ENCODE assay signal across 15 cellular contexts in genomic region chr6:136039185-136039584, GRCh38.
DNase-seq lines count a peak whose midpoint lies in the region; ATAC-seq and TF ChIP-seq lines count a peak whose summit lies in the region.
"Had no signal": no experiment of that assay in that cellular context is flagged by ENCODE, and none has a peak within 500 bp of the region (broad histone marks: within the 10 kb centered on the region; RNA-seq: fewer than 3 reads in every experiment).

No MANE protein-coding gene starts in this region.

- H3K9me3 ChIP-seq in muscle layer of duodenum (ENCODE audit: control insufficient read depth in 1 of 2, low read length in 2 of 2), result no peaks in the 10 kb centered on the region
- no peaks in the 10 kb centered on the region for H3K9me3 ChIP-seq in thyroid gland

- H3K4me1 Mint-ChIP-seq in activated CD8-positive, alpha-beta T cell treated with anti-CD3 and anti-CD28 coated beads, Interleukin-2, amount 10 ng/mL, durations not matched to agents 7 days and 5 days (ENCODE audit: low read depth), result peaks cover 11% of the 10 kb centered on the region

- WGBS in thyroid gland, 2 donors, result 76 to 81% methylated on average over 4 of the region's 4 CpGs

- no peak overlapping the region for H3K4me3 Mint-ChIP-seq in activated CD8-positive, alpha-beta T cell treated with anti-CD3 and anti-CD28 coated beads, Interleukin-2, amount 10 ng/mL, durations not matched to agents 7 days and 5 days
- H3K4me3 Mint-ChIP-seq: activated naive CD4-positive, alpha-beta T cell treated with anti-CD3 and anti-CD28 coated beads, Interleukin-2, amount 10 ng/mL, durations not matched to agents 7 days and 5 days; IgD-negative memory B cell; natural killer cell treated with Interleukin-12 subunit alpha and Interleukin-12 subunit beta and Interleukin-15 and Interleukin-18, amount 100 ng/mL, for 72 hours had no signal

- H3K36me3 ChIP-seq in muscle layer of duodenum (ENCODE audit: control insufficient read depth in 1 of 2, insufficient read depth in 2 of 2, low read length in 2 of 2) (no peaks in the 10 kb centered on the region), thyroid gland (no peaks in the 10 kb centered on the region)

- no peak for TF ChIP-seq CTCF in fibroblast of mammary gland (conservative IDR thresholded peaks at IDR 0.05; ENCODE audit: control insufficient read depth, insufficient read depth, low read depth, low read length)
- TF ChIP-seq CTCF in thyroid gland (IDR thresholded peaks at IDR 0.05), result no peak

- peaks cover 7% of the 10 kb centered on the region for H3K27me3 Mint-ChIP-seq in activated CD8-positive, alpha-beta T cell treated with anti-CD3 and anti-CD28 coated beads, Interleukin-2, amount 10 ng/mL, durations not matched to agents 7 days and 5 days (ENCODE audit: low read depth)

- CTCF ChIA-PET in activated CD8-positive, alpha-beta T cell treated with anti-CD3 and anti-CD28 coated beads, Interleukin-2, amount 10 ng/mL, durations not matched to agents 7 days and 5 days (lab: Charles Lee), result no interaction called here

- TF ChIP-seq POLR2A in thyroid gland (IDR thresholded peaks at IDR 0.05), result no peak

- ATAC-seq in activated CD8-positive, alpha-beta T cell treated with anti-CD3 and anti-CD28 coated beads, Interleukin-2, amount 10 ng/mL, durations not matched to agents 7 days and 5 days, result no peak
- ATAC-seq: natural killer cell treated with Interleukin-12 subunit alpha and Interleukin-12 subunit beta and Interleukin-15 and Interleukin-18, amount 100 ng/mL, for 72 hours had no signal

- peak overlapping the region; percentile 35 for H3K27ac ChIP-seq in angular gyrus (ENCODE audit: low read depth, low read length)
- peak overlapping the region; percentile 35 for H3K27ac ChIP-seq in muscle layer of duodenum (ENCODE audit: low read length)
- H3K27ac ChIP-seq in thyroid gland, result peak overlapping the region in 2 of 3 donors; percentile 73 to 77

- no peaks in the 10 kb centered on the region for H3K9me3 Mint-ChIP-seq in activated CD8-positive, alpha-beta T cell treated with anti-CD3 and anti-CD28 coated beads, Interleukin-2, amount 10 ng/mL, durations not matched to agents 7 days and 5 days (ENCODE audit: insufficient read depth)
- H3K9me3 Mint-ChIP-seq: activated naive CD4-positive, alpha-beta T cell treated with anti-CD3 and anti-CD28 coated beads, Interleukin-2, amount 10 ng/mL, durations not matched to agents 7 days and 5 days; IgD-negative memory B cell; natural killer cell treated with Interleukin-12 subunit alpha and Interleukin-12 subunit beta and Interleukin-15 and Interleukin-18, amount 100 ng/mL, for 72 hours had no signal

- DNase-seq in fibroblast of mammary gland (ENCODE audit: low read depth) (peak; percentile 41), thyroid gland (no peak), NCI-H1930 (lab: John Stamatoyannopoulos, UW) (no peak), NCI-H345 treated with DMSO at 0.1 percent for 48 hours (lab: John Stamatoyannopoulos, UW; ENCODE audit: unreplicated experiment) (no peak), hypothalamus (lab: John Stamatoyannopoulos, UW) (no peak)
- no peak for DNase-seq in activated CD8-positive, alpha-beta T cell treated with anti-CD3 and anti-CD28 coated beads, Interleukin-2, amount 10 ng/mL, durations not matched to agents 7 days and 5 days
- DNase-seq: activated naive CD4-positive, alpha-beta T cell treated with anti-CD3 and anti-CD28 coated beads, Interleukin-2, amount 10 ng/mL, durations not matched to agents 7 days and 5 days; cerebellar nuclear complex; DMS79 treated with DMSO at 0.1 percent for 48 hours; MV-4-11 had no signal

- H3K4me3 ChIP-seq in fibroblast of mammary gland (ENCODE audit: control insufficient read depth, low read depth, low read length), result peak overlapping the region; percentile 71
- H3K4me3 ChIP-seq in muscle layer of duodenum (ENCODE audit: low read depth in 1 of 2, low read length in 2 of 2), result peak overlapping the region; percentile 43 to 44
- peak overlapping the region in 1 of 3 donors; percentile 4 for H3K4me3 ChIP-seq in thyroid gland (replicated peaks in 1 of 3)
- H3K4me3 ChIP-seq: lung had no signal

- no peaks in the 10 kb centered on the region for H3K27me3 ChIP-seq in muscle layer of duodenum (ENCODE audit: low read depth, low read length)
- no peaks in the 10 kb centered on the region for H3K27me3 ChIP-seq in thyroid gland

- no peak overlapping the region for H3K27ac Mint-ChIP-seq in activated CD8-positive, alpha-beta T cell treated with anti-CD3 and anti-CD28 coated beads, Interleukin-2, amount 10 ng/mL, durations not matched to agents 7 days and 5 days
- H3K27ac Mint-ChIP-seq: activated naive CD4-positive, alpha-beta T cell treated with anti-CD3 and anti-CD28 coated beads, Interleukin-2, amount 10 ng/mL, durations not matched to agents 7 days and 5 days; IgD-negative memory B cell; natural killer cell treated with Interleukin-12 subunit alpha and Interleukin-12 subunit beta and Interleukin-15 and Interleukin-18, amount 100 ng/mL, for 72 hours had no signal

- H3K4me1 ChIP-seq in muscle layer of duodenum (ENCODE audit: control insufficient read depth in 1 of 2, insufficient read depth in 2 of 2, low read length in 2 of 2), result peaks cover 0 to 10% of the 10 kb centered on the region in 2 donors
- H3K4me1 ChIP-seq in thyroid gland, result peaks cover 28 to 33% of the 10 kb centered on the region in 2 donors

- intact Hi-C loops in thyroid gland (cut with DNase I), result no loop called here

- H3K36me3 Mint-ChIP-seq in activated CD8-positive, alpha-beta T cell treated with anti-CD3 and anti-CD28 coated beads, Interleukin-2, amount 10 ng/mL, durations not matched to agents 7 days and 5 days (ENCODE audit: low read depth), result no peaks in the 10 kb centered on the region
- H3K36me3 Mint-ChIP-seq: activated naive CD4-positive, alpha-beta T cell treated with anti-CD3 and anti-CD28 coated beads, Interleukin-2, amount 10 ng/mL, durations not matched to agents 7 days and 5 days; IgD-negative memory B cell; natural killer cell treated with Interleukin-12 subunit alpha and Interleukin-12 subunit beta and Interleukin-15 and Interleukin-18, amount 100 ng/mL, for 72 hours had no signal

- POLR2A ChIA-PET in activated CD8-positive, alpha-beta T cell treated with anti-CD3 and anti-CD28 coated beads, Interleukin-2, amount 10 ng/mL, durations not matched to agents 7 days and 5 days (lab: Charles Lee), result no interaction called here
